In the genomic region with DNA sequence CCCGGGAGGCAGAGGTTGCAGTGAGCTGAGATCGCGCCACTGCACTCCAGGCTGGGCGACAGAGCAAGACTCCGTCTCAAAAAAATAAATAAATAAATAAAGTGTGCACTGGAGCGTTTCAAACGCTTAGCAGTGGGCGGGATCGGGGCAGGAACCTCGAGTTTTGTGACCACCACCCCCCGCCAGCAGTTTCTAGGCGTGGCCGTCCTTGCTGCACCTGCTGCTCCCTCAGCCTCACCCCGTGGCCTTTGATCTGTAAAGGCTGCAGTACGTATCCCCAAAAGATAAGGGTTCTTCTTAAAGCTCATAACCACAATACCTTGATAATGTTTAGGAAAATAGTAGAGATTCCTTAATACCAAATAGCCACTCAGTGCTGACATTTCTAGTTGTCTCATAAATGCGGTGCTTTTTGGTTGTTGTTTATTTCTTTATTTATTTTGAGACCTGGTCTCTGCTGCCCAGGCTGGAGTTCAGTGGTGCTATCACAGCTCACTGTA, we compare ENCODE assay signal across 32 cellular contexts. TPM values are rescaled to one million over a fixed set of nuclear protein-coding genes. Genes with fewer than 3 reads are reported as not detected.
"Had no signal": no experiment of that assay in that cellular context is flagged by ENCODE, and none has a peak within 500 bp of the region (broad histone marks: within the 10 kb centered on the region; RNA-seq: fewer than 3 reads in every experiment).

No MANE protein-coding gene starts in this region.

- H3K4me3 Mint-ChIP-seq: activated CD4-positive, alpha-beta T cell treated with anti-CD3 and anti-CD28 coated beads, Interleukin-2, amount 10 ng/mL, durations not matched to agents 24 days and 14 days; activated CD8-positive, alpha-beta T cell treated with anti-CD3 and anti-CD28 coated beads for 36 hours; activated naive CD8-positive, alpha-beta T cell treated with anti-CD3 and anti-CD28 coated beads for 36 hours; activated T-cell treated with anti-CD3 and anti-CD28 coated beads, Interleukin-2, amount 50 U/mL, for 72 hours; activated T-helper 17 cell treated with anti-CD3 and anti-CD28 coated beads, Interleukin-2, amount 50 U/mL, for 72 hours; T-helper 1 cell treated with Interleukin-12 subunit alpha and Interleukin-12 subunit beta and Interleukin-4 antibody, amounts not matched to agents 30 μg/mL and 1 μg/mL, for 36 hours; T-helper 2 cell treated with Interferon-gamma antibody and Interleukin-4, amounts not matched to agents 5 μg/mL and 100 μg/mL, for 36 hours had no signal

- ATAC-seq: activated CD8-positive, alpha-beta T cell treated with anti-CD3 and anti-CD28 coated beads for 36 hours; activated T-cell treated with anti-CD3 and anti-CD28 coated beads, Interleukin-2, amount 50 U/mL, for 72 hours; activated T-helper 17 cell treated with anti-CD3 and anti-CD28 coated beads, Interleukin-2, amount 50 U/mL, for 72 hours had no signal

- H3K27me3 ChIP-seq: brain microvascular endothelial cell, SJCRH30 had no signal

- DNase-seq: activated CD4-positive, alpha-beta T cell treated with anti-CD3 and anti-CD28 coated beads, Interleukin-2, amount 10 ng/mL, durations not matched to agents 24 days and 14 days; activated CD4-positive, alpha-beta T cell treated with anti-CD3 and anti-CD28 coated beads, Interleukin-2, amount 50 U/mL, for 4 hours; activated CD8-positive, alpha-beta T cell treated with anti-CD3 and anti-CD28 coated beads for 36 hours; activated effector memory CD4-positive, alpha-beta T cell treated with anti-CD3 and anti-CD28 coated beads, Interleukin-2, amount 50 U/mL, for 16 hours; activated naive CD4-positive, alpha-beta T cell; activated naive CD4-positive, alpha-beta T cell treated with anti-CD3 and anti-CD28 coated beads, Interleukin-2, amount 50 U/mL, for 16 hours; activated naive CD8-positive, alpha-beta T cell treated with anti-CD3 and anti-CD28 coated beads for 36 hours; activated T-cell treated with anti-CD3 and anti-CD28 coated beads, Interleukin-2, amount 50 U/mL, for 1 hour; activated T-cell treated with anti-CD3 and anti-CD28 coated beads, Interleukin-2, amount 50 U/mL, for 72 hours; amniotic stem cell; aorta; brain microvascular endothelial cell; Karpas-422; KBM-7; NCI-H1048; NCI-H1105 treated with DMSO at 0.1 percent for 48 hours; NCI-H1436; NCI-H1694; NCI-H1930; NCI-H2081 treated with DMSO at 0.1 percent for 48 hours; NCI-H226; NCI-H446 treated with DMSO at 0.1 percent for 48 hours; NCI-H748 treated with DMSO at 0.1 percent for 48 hours; OCI-M1; SHP77; SJCRH30 had no signal

- H3K9me3 Mint-ChIP-seq: activated CD4-positive, alpha-beta T cell treated with anti-CD3 and anti-CD28 coated beads, Interleukin-2, amount 10 ng/mL, durations not matched to agents 24 days and 14 days; activated CD8-positive, alpha-beta T cell treated with anti-CD3 and anti-CD28 coated beads for 36 hours; activated naive CD8-positive, alpha-beta T cell treated with anti-CD3 and anti-CD28 coated beads for 36 hours; activated T-cell treated with anti-CD3 and anti-CD28 coated beads, Interleukin-2, amount 50 U/mL, for 72 hours; activated T-helper 17 cell treated with anti-CD3 and anti-CD28 coated beads, Interleukin-2, amount 50 U/mL, for 72 hours; T-helper 1 cell treated with Interleukin-12 subunit alpha and Interleukin-12 subunit beta and Interleukin-4 antibody, amounts not matched to agents 30 μg/mL and 1 μg/mL, for 36 hours; T-helper 2 cell treated with Interferon-gamma antibody and Interleukin-4, amounts not matched to agents 5 μg/mL and 100 μg/mL, for 36 hours had no signal

- H3K4me3 ChIP-seq: SJCRH30, SK-N-MC had no signal

- H3K36me3 Mint-ChIP-seq: activated naive CD8-positive, alpha-beta T cell treated with anti-CD3 and anti-CD28 coated beads for 36 hours had no signal

- H3K27ac Mint-ChIP-seq: activated CD4-positive, alpha-beta T cell treated with anti-CD3 and anti-CD28 coated beads, Interleukin-2, amount 10 ng/mL, durations not matched to agents 24 days and 14 days; activated CD8-positive, alpha-beta T cell treated with anti-CD3 and anti-CD28 coated beads for 36 hours; activated naive CD8-positive, alpha-beta T cell treated with anti-CD3 and anti-CD28 coated beads for 36 hours; activated T-cell treated with anti-CD3 and anti-CD28 coated beads, Interleukin-2, amount 50 U/mL, for 72 hours; activated T-helper 17 cell treated with anti-CD3 and anti-CD28 coated beads, Interleukin-2, amount 50 U/mL, for 72 hours; T-helper 1 cell treated with Interleukin-12 subunit alpha and Interleukin-12 subunit beta and Interleukin-4 antibody, amounts not matched to agents 30 μg/mL and 1 μg/mL, for 36 hours; T-helper 2 cell treated with Interferon-gamma antibody and Interleukin-4, amounts not matched to agents 5 μg/mL and 100 μg/mL, for 36 hours had no signal

- H3K27ac ChIP-seq: brain microvascular endothelial cell, SJCRH30, SK-N-MC had no signal

- H3K4me1 ChIP-seq: SJCRH30 had no signal

- H3K9me3 ChIP-seq: SJCRH30 had no signal

- H3K4me1 Mint-ChIP-seq: activated CD4-positive, alpha-beta T cell treated with anti-CD3 and anti-CD28 coated beads, Interleukin-2, amount 10 ng/mL, durations not matched to agents 24 days and 14 days; activated naive CD8-positive, alpha-beta T cell treated with anti-CD3 and anti-CD28 coated beads for 36 hours; activated T-helper 17 cell treated with anti-CD3 and anti-CD28 coated beads, Interleukin-2, amount 50 U/mL, for 72 hours had no signal

- H3K27me3 Mint-ChIP-seq: activated CD4-positive, alpha-beta T cell treated with anti-CD3 and anti-CD28 coated beads, Interleukin-2, amount 10 ng/mL, durations not matched to agents 24 days and 14 days; activated CD8-positive, alpha-beta T cell treated with anti-CD3 and anti-CD28 coated beads for 36 hours; activated naive CD8-positive, alpha-beta T cell treated with anti-CD3 and anti-CD28 coated beads for 36 hours; activated T-helper 17 cell treated with anti-CD3 and anti-CD28 coated beads, Interleukin-2, amount 50 U/mL, for 72 hours had no signal

RNA-seq across cellular contexts. Expression of gene SLC49A3, which starts 49.9 kb away (rescaled TPM):
- total RNA-seq: MCF 10A, RPMI7951, SJCRH30 had no signal
